ENCODE assay signal across 1 cellular context in genomic region chr14:30840086-30840779, GRCh38.
TF ChIP-seq lines count a peak whose summit lies in the region.

No MANE protein-coding gene starts in this region.

TF ChIP-seq in H1, 55 proteins besides CTCF, POLR2A, EP300 and RAD21 (continued from another document):
- TF ChIP-seq CTBP2 (IDR thresholded peaks at IDR 0.05; ENCODE audit: borderline replicate concordance, insufficient read depth, insufficient read length, low read length) (no peak), ASH2L (IDR thresholded peaks at IDR 0.05; ENCODE audit: low read length) (no peak), USF2 (IDR thresholded peaks at IDR 0.05; ENCODE audit: low read length) (no peak), TAF1 (IDR thresholded peaks at IDR 0.05; ENCODE audit: low read depth, low read length) (no peak), KDM1A (IDR thresholded peaks at IDR 0.05; ENCODE audit: borderline replicate concordance, low read length) (no peak), BRCA1 (IDR thresholded peaks at IDR 0.05; ENCODE audit: low read depth, low read length) (no peak), RXRA (IDR thresholded peaks at IDR 0.05; ENCODE audit: insufficient read depth, low read depth, low read length) (no peak), MAX (IDR thresholded peaks at IDR 0.05) (no peak)
